10 cellular contexts compared by ENCODE assay signal in the genomic region with DNA sequence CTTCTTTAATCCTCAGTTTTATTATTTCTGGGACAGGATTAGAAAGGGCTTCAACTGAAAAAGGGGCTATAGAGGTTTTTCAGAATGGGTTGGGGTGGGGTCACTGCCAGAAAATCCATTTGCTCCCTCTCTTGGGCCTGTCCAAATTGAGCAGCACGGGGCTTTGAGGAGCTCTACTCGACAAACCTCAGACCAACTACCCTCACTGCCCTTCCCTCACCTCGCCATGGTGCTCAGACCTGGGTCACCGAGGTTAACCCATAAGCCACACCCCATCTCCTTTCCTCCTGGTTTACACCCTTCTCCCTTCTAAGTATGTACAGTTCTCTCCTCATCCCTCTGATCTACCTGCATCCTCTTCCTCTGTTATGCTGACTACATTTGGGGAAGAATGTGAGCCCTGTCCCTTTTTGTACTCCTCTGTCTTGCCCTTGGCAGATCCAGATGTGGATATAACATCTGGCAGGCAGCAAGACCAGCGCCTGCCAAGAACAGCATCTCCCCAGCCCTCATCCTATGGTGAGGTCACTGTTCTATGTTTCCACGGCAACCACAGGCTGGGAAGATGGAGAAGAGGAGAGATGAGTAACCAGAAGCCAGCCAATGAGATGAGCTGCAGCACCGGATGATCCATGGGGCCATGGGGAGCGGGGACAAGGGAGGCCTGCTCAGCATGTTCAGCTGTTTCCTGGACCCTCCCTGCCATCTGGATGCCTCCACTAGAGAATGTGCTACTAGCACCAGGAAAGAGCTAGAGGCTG. TPM values are rescaled to one million over a fixed set of nuclear protein-coding genes. Genes with fewer than 3 reads are reported as not detected.
A peak's percentile ranks its signal among the peaks of the same experiment; 100 is the strongest.
DNase-seq lines count a peak whose midpoint lies in the region; ATAC-seq and TF ChIP-seq lines count a peak whose summit lies in the region.
"Had no signal": no experiment of that assay in that cellular context is flagged by ENCODE, and none has a peak within 500 bp of the region (broad histone marks: within the 10 kb centered on the region; RNA-seq: fewer than 3 reads in every experiment).

No MANE protein-coding gene starts in this region.

- H3K36me3 ChIP-seq in SJCRH30, result no peaks in the 10 kb centered on the region
- no peaks in the 10 kb centered on the region for H3K36me3 ChIP-seq in body of pancreas (replicated peaks in 1 of 2; ENCODE audit: insufficient read depth in 1 of 2, low read depth in 2 of 2)
- H3K36me3 ChIP-seq: neutrophil had no signal

- WGBS in body of pancreas, 2 donors, result 87 to 90% methylated on average over 8 of the region's 8 CpGs

- H3K27me3 ChIP-seq in SJCRH30 (no peaks in the 10 kb centered on the region), body of pancreas (no peaks in the 10 kb centered on the region)

- H3K27me3 Mint-ChIP-seq in T-helper 17 cell, result peaks cover 44% of the 10 kb centered on the region

- H3K27ac Mint-ChIP-seq in T-helper 17 cell, result no peak overlapping the region
- H3K27ac Mint-ChIP-seq: activated naive CD8-positive, alpha-beta T cell treated with anti-CD3 and anti-CD28 coated beads, Interleukin-2, amount 10 ng/mL, durations not matched to agents 7 days and 5 days had no signal

- H3K4me3 ChIP-seq in SJCRH30 (no peak overlapping the region), foreskin fibroblast (ENCODE audit: low read depth in 1 of 2, low read length in 2 of 2) (no peak overlapping the region), skeletal muscle cell (ENCODE audit: low read depth, low read length) (no peak overlapping the region), body of pancreas (no peak overlapping the region)

- H3K4me1 ChIP-seq in SJCRH30 (peaks cover 36% of the 10 kb centered on the region), body of pancreas (peaks cover 33% of the 10 kb centered on the region)

- H3K9me3 ChIP-seq in SJCRH30 (replicated peaks), result no peaks in the 10 kb centered on the region
- H3K9me3 ChIP-seq in body of pancreas, result no peaks in the 10 kb centered on the region
- H3K9me3 ChIP-seq in T-helper 17 cell (ENCODE audit: control insufficient read depth, low read length, poor library complexity, severe bottlenecking), result no peaks in the 10 kb centered on the region
- H3K9me3 ChIP-seq: neutrophil had no signal

- no peak overlapping the region for H3K4me3 Mint-ChIP-seq in T-helper 17 cell
- H3K4me3 Mint-ChIP-seq: activated naive CD8-positive, alpha-beta T cell treated with anti-CD3 and anti-CD28 coated beads, Interleukin-2, amount 10 ng/mL, durations not matched to agents 7 days and 5 days had no signal

- TF ChIP-seq CTCF in foreskin fibroblast (IDR thresholded peaks at IDR 0.05; ENCODE audit: low read depth, low read length) (no peak), body of pancreas (IDR thresholded peaks at IDR 0.05) (no peak)

- DNase-seq in HCEC 1CT (peak; percentile 99), SJCRH30 (peak; percentile 96 to 97), foreskin fibroblast (peak; percentile 100), skeletal muscle cell (ENCODE audit: low read depth) (peak; percentile 93), sciatic nerve (ENCODE audit: low spot score) (no peak), body of pancreas (no peak), T-helper 17 cell (no peak)
- DNase-seq: activated naive CD8-positive, alpha-beta T cell treated with anti-CD3 and anti-CD28 coated beads, Interleukin-2, amount 10 ng/mL, durations not matched to agents 7 days and 5 days had no signal

- peaks cover 5% of the 10 kb centered on the region for H3K36me3 Mint-ChIP-seq in T-helper 17 cell (ENCODE audit: low read depth)
- H3K36me3 Mint-ChIP-seq: activated naive CD8-positive, alpha-beta T cell treated with anti-CD3 and anti-CD28 coated beads, Interleukin-2, amount 10 ng/mL, durations not matched to agents 7 days and 5 days had no signal

- intact Hi-C loops in sciatic nerve (cut with DNase I) (no loop called here), body of pancreas (cut with DNase I) (no loop called here)

- H3K4me1 Mint-ChIP-seq in T-helper 17 cell, result peaks cover 21% of the 10 kb centered on the region

- H3K27ac ChIP-seq in SJCRH30 (no peak overlapping the region), body of pancreas (no peak overlapping the region)
- H3K27ac ChIP-seq: neutrophil had no signal

- TF ChIP-seq POLR2A in body of pancreas (IDR thresholded peaks at IDR 0.05), result no peak
- TF ChIP-seq POLR2A in GM18505 (IDR thresholded peaks at IDR 0.05; ENCODE audit: borderline replicate concordance, extremely low read depth, insufficient read depth, insufficient read length), result no peak

- ATAC-seq in sciatic nerve, result no peak
- no peak for ATAC-seq in body of pancreas
- ATAC-seq in GM18505 (IDR thresholded peaks at IDR 0.05; ENCODE audit: unreplicated experiment), result no peak
- no peak for ATAC-seq in T-helper 17 cell

RNA-seq across cellular contexts. Expression of a gene that starts 3.7 kb away (rescaled TPM):
- 3.6 and 6.1 TPM in 2 replicates for total RNA-seq in SJCRH30 (2014; rRNA removed; shearing (Covaris generic))
- total RNA-seq in sciatic nerve (6.5 TPM), body of pancreas (1 to 10 TPM in 1 of 2 donors, not detected in 1; 1.0 TPM), T-helper 17 cell (not detected)

RNA-seq across cellular contexts. Expression of a gene that starts 36.5 kb away (rescaled TPM):
- total RNA-seq in SJCRH30 (2014; rRNA removed; shearing (Covaris generic)), result 14.2 and 17.1 TPM in 2 replicates
- total RNA-seq in sciatic nerve (1.4 TPM), body of pancreas (10 to 100 TPM; 14.5 to 41.2 TPM), T-helper 17 cell (under 1 TPM in 1 of 2 donors, not detected in 1; 0.32 TPM)

Comparison
In these comparisons a context has a peak if more than half of its experiments do, and no peak if none do; other contexts are left out.
1. DNase-seq: peak in HCEC 1CT (single experiment), SJCRH30 (2 of 2), foreskin fibroblast (2 of 2) and skeletal muscle cell (single experiment); none in sciatic nerve (single experiment), body of pancreas (0 of 4) and T-helper 17 cell (0 of 3).